Comparison of ENCODE assay signal across 10 cellular contexts in genomic region chr22:20750461-20751184, GRCh38. TPM values are rescaled to one million over a fixed set of nuclear protein-coding genes. Genes with fewer than 3 reads are reported as not detected.
A peak's percentile ranks its signal among the peaks of the same experiment; 100 is the strongest.
DNase-seq lines count a peak whose midpoint lies in the region; ATAC-seq and TF ChIP-seq lines count a peak whose summit lies in the region.
"Had no signal": no experiment of that assay in that cellular context is flagged by ENCODE, and none has a peak within 500 bp of the region (broad histone marks: within the 10 kb centered on the region; RNA-seq: fewer than 3 reads in every experiment).

No MANE protein-coding gene starts in this region.

- intact Hi-C loops in activated B cell treated with CpG ODN at 0.5 μM for 24 hours (cut with micrococcal nuclease): no loop called here

- no peaks in the 10 kb centered on the region for H3K27me3 Mint-ChIP-seq in activated B cell treated with CpG ODN at 0.5 μM for 24 hours

- CTCF ChIA-PET in activated B cell treated with CpG ODN at 0.5 μM for 24 hours (lab: Charles Lee): interaction anchor here (1.6 to 3.2 kb wide), 2 partner anchors 34 to 36 kb away, joined by 6 to 9 read pairs; no protein-coding TSS in a partner anchor

- ATAC-seq in activated B cell treated with CpG ODN at 0.5 μM for 24 hours (ENCODE audit: low read depth) (peak; percentile 40), esophagus mucosa (peak; percentile 84), omental fat pad (ENCODE audit: low FRiP score) (peak; percentile 82)

- no peak overlapping the region for H3K27ac ChIP-seq in coronary artery
- H3K27ac ChIP-seq: PC-9 had no signal

- H3K36me3 Mint-ChIP-seq in activated B cell treated with CpG ODN at 0.5 μM for 24 hours (ENCODE audit: low read depth): peaks cover 59% of the 10 kb centered on the region

- H3K4me1 Mint-ChIP-seq in activated B cell treated with CpG ODN at 0.5 μM for 24 hours: peaks cover 49% of the 10 kb centered on the region

- TF ChIP-seq CTCF in GM06990 (IDR thresholded peaks at IDR 0.05; ENCODE audit: insufficient read depth, low read length, poor library complexity, severe bottlenecking) (no peak), activated B cell treated with CpG ODN at 0.5 μM for 24 hours (IDR thresholded peaks at IDR 0.05) (no peak), omental fat pad (IDR thresholded peaks at IDR 0.05) (no peak), coronary artery (IDR thresholded peaks at IDR 0.05) (no peak)

- peaks cover 14% of the 10 kb centered on the region for H3K36me3 ChIP-seq in GM06990 (ENCODE audit: control insufficient read depth, insufficient read depth, low read length)

- no peaks in the 10 kb centered on the region for H3K27me3 ChIP-seq in GM06990 (replicated peaks; ENCODE audit: control insufficient read depth, insufficient read depth, low read length)

- POLR2A ChIA-PET in activated B cell treated with CpG ODN at 0.5 μM for 24 hours (lab: Charles Lee): no interaction called here

- H3K4me3 ChIP-seq in GM06990 (replicated peaks; ENCODE audit: low read depth, low read length): no peak overlapping the region
- H3K4me3 ChIP-seq in coronary artery: no peak overlapping the region
- H3K4me3 ChIP-seq: PC-9, skin epidermis had no signal

- H3K9me3 Mint-ChIP-seq in activated B cell treated with CpG ODN at 0.5 μM for 24 hours: no peaks in the 10 kb centered on the region

- no peak overlapping the region for H3K4me3 Mint-ChIP-seq in activated B cell treated with CpG ODN at 0.5 μM for 24 hours

- peak; percentile 46 for DNase-seq in GM06990 (ENCODE audit: extremely low read depth, insufficient read length)
- peak; percentile 91 for DNase-seq in HPDE6-E6E7 (ENCODE audit: extremely low spot score)
- DNase-seq in activated B cell treated with CpG ODN at 0.5 μM for 24 hours: no peak
- peak; percentile 51 for DNase-seq in omental fat pad (ENCODE audit: low spot score)
- no peak for DNase-seq in coronary artery (ENCODE audit: low spot score)
- no peak for DNase-seq in NCI-H2227 (lab: John Stamatoyannopoulos, UW; ENCODE audit: unreplicated experiment)
- DNase-seq in NCI-H187 (lab: John Stamatoyannopoulos, UW): no peak

- peak overlapping the region; percentile 5 for H3K27ac Mint-ChIP-seq in activated B cell treated with CpG ODN at 0.5 μM for 24 hours

RNA-seq across cellular contexts. Expression of gene SERPIND1, which starts 23.3 kb away (rescaled TPM):
- total RNA-seq in activated B cell treated with CpG ODN at 0.5 μM for 24 hours: not detected in 2 replicates
- total RNA-seq in esophagus mucosa: 0.08 TPM
- under 1 TPM in 2 of 4 donors, not detected in 2; 0.24 to 0.37 TPM for total RNA-seq in omental fat pad
- total RNA-seq: PC-9 had no signal

Comparison
In these comparisons a context has a peak if more than half of its experiments do, and no peak if none do; other contexts are left out.
1. DNase-seq: peak in GM06990 (single experiment), HPDE6-E6E7 (single experiment) and omental fat pad (single experiment); none in activated B cell treated with CpG ODN at 0.5 μM for 24 hours (single experiment), coronary artery (single experiment), NCI-H2227 (single experiment) and NCI-H187 (0 of 2).
2. Peak in every context shown above with its lines, with median percentiles within 50 percentile points of each other: ATAC-seq.